Comparison of ENCODE assay signal across 8 cellular contexts in the genomic region with DNA sequence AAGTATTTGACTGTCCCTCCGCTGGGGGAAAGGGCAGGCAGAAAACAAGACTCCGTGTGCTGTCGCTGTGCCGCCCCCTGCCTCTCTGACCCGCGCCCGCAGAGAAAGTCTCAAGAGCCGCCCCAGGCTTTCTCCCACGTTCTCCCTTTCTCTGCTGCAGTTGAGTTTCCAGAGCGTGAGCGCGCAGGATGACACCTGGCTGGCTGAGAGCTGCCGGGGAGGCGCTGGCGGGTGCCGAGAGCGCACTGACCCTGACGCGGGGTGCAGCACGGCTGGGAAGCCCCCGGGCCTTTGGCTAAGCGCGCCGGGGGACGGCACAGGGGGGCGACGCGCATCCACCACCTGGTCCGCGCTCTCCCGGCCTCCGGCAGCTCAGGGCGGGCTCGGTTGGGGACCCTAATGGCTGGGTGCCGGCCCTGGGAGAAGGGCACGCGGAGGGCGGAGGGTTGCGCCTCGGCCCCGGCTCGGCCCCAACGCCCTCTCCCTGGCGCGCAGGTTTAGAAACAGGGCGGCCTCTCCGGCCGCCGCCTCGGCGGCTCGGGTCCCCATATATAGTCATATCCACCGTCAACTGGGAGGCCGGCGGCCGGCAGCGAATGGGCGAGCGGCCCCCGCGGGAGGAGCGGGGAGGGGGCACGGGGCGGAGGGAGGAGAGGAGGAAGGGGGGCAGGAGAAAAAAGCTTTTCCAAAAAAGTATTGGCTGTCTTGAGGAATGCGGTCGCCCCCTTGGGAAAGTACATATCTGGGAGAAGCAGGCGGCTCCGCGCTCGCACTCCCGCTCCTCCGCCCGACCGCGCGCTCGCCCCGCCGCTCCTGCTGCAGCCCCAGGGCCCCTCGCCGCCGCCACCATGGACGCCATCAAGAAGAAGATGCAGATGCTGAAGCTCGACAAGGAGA. TPM values are rescaled to one million over a fixed set of nuclear protein-coding genes. Genes with fewer than 3 reads are reported as not detected.
DNase-seq lines count a peak whose midpoint lies in the region; ATAC-seq and TF ChIP-seq lines count a peak whose summit lies in the region.

A gene (plus strand): TSS at position 766 of the 897 bp plus-strand sequence. CDS start 83 bp downstream, at position 849.

- H3K4me1 ChIP-seq in SJCRH30 = peaks cover 10% of the 10 kb centered on the region; the same call in 1 of the 2 replicates

- ATAC-seq in stimulated activated memory B cell treated with anti-CD40 and anti-IgM and Interleukin-4, amounts not matched to agents 10 μg/mL and 1 μg/mL and 100 μg/mL, for 72 hours = peak; percentile 59
- no peak for ATAC-seq in HG02852 (IDR thresholded peaks at IDR 0.05; ENCODE audit: unreplicated experiment)

- H3K4me3 ChIP-seq in GM06990 (replicated peaks; ENCODE audit: low read depth, low read length) (peak within 1 kb of the TSS; percentile 15; the same call in 1 of the 2 replicates), SJCRH30 (peak within 1 kb of the TSS; percentile 67)

- no peak for TF ChIP-seq CTCF in GM06990 (IDR thresholded peaks at IDR 0.05; ENCODE audit: insufficient read depth, low read length, poor library complexity, severe bottlenecking)

- peak within 1 kb of the TSS; percentile 16; the same call in 1 of the 2 replicates for H3K27ac ChIP-seq in SJCRH30

- H3K9me3 Mint-ChIP-seq in stimulated activated memory B cell treated with anti-CD40 and anti-IgM and Interleukin-4, amounts not matched to agents 10 μg/mL and 1 μg/mL and 100 μg/mL, for 72 hours = no peaks in the 10 kb centered on the region

- H3K4me1 Mint-ChIP-seq in stimulated activated memory B cell treated with anti-CD40 and anti-IgM and Interleukin-4, amounts not matched to agents 10 μg/mL and 1 μg/mL and 100 μg/mL, for 72 hours = peaks cover 22% of the 10 kb centered on the region

- DNase-seq in 8988T (peak; percentile 82), GM06990 (ENCODE audit: extremely low read depth, insufficient read length) (peak; percentile 17), SJCRH30 (peak; percentile 68 to 77), dermis blood vessel endothelial cell (peak; percentile 92), left kidney (ENCODE audit: low read depth, low spot score) (peak; percentile 92), GF-D8 (lab: John Stamatoyannopoulos, UW) (no peak)

- H3K9me3 ChIP-seq in SJCRH30 (replicated peaks) = no peaks in the 10 kb centered on the region; the same call in 1 of the 2 replicates

- H3K27me3 Mint-ChIP-seq in stimulated activated memory B cell treated with anti-CD40 and anti-IgM and Interleukin-4, amounts not matched to agents 10 μg/mL and 1 μg/mL and 100 μg/mL, for 72 hours = peaks cover 77% of the 10 kb centered on the region

- H3K27ac Mint-ChIP-seq in stimulated activated memory B cell treated with anti-CD40 and anti-IgM and Interleukin-4, amounts not matched to agents 10 μg/mL and 1 μg/mL and 100 μg/mL, for 72 hours = no peak within 1 kb of the TSS

- no peaks in the 10 kb centered on the region for H3K36me3 ChIP-seq in GM06990 (ENCODE audit: control insufficient read depth, insufficient read depth, low read length)
- H3K36me3 ChIP-seq in SJCRH30 = 0 out of 2 replicates have a peak, but pooled peaks cover 2% of the 10 kb centered on the region

- H3K4me3 Mint-ChIP-seq in stimulated activated memory B cell treated with anti-CD40 and anti-IgM and Interleukin-4, amounts not matched to agents 10 μg/mL and 1 μg/mL and 100 μg/mL, for 72 hours = peak within 1 kb of the TSS; percentile 76

- H3K36me3 Mint-ChIP-seq in stimulated activated memory B cell treated with anti-CD40 and anti-IgM and Interleukin-4, amounts not matched to agents 10 μg/mL and 1 μg/mL and 100 μg/mL, for 72 hours = no peaks in the 10 kb centered on the region

- H3K27me3 ChIP-seq in GM06990 (replicated peaks; ENCODE audit: control insufficient read depth, insufficient read depth, low read length) = peaks cover 1% of the 10 kb centered on the region
- H3K27me3 ChIP-seq in SJCRH30 = no peaks in the 10 kb centered on the region

RNA-seq across cellular contexts. Expression of the gene that starts here (rescaled TPM):
- total RNA-seq in SJCRH30 (2014; rRNA removed; shearing (Covaris generic)) = 57.5 and 58.2 TPM in 2 replicates
- total RNA-seq in dermis blood vessel endothelial cell = 309 and 334 TPM in 2 replicates
